ENCODE assay signal across 8 cellular contexts in genomic region chr5:164119806-164120440, GRCh38.
DNase-seq lines count a peak whose midpoint lies in the region; ATAC-seq, FAIRE-seq and TF ChIP-seq lines count a peak whose summit lies in the region.

No MANE protein-coding gene starts in this region.

- H3K9me3 ChIP-seq in CD4-positive, alpha-beta memory T cell (ENCODE audit: control insufficient read depth in 1 of 2, low read length in 2 of 2), result no peaks in the 10 kb centered on the region
- no peaks in the 10 kb centered on the region for H3K9me3 ChIP-seq in colonic mucosa

- TF ChIP-seq CTCF in HFF-Myc (IDR thresholded peaks at IDR 0.05; ENCODE audit: low read depth, low read length, missing control alignments) (no peak), colonic mucosa (IDR thresholded peaks at IDR 0.05) (no peak)

- peak overlapping the region in 1 of 8 donors; percentile 31 for H3K4me3 Mint-ChIP-seq in CD4-positive, alpha-beta memory T cell

- no peaks in the 10 kb centered on the region for H3K36me3 ChIP-seq in CD4-positive, alpha-beta memory T cell (ENCODE audit: insufficient read depth, low read length)
- H3K36me3 ChIP-seq in colonic mucosa, result no peaks in the 10 kb centered on the region

- no peaks in the 10 kb centered on the region for H3K27me3 ChIP-seq in CD4-positive, alpha-beta memory T cell (ENCODE audit: insufficient read depth, low read length)
- H3K27me3 ChIP-seq in colonic mucosa, result no peaks in the 10 kb centered on the region

- no peak overlapping the region for H3K27ac Mint-ChIP-seq in CD4-positive, alpha-beta memory T cell

- H3K9ac ChIP-seq in colonic mucosa (ENCODE audit: low read depth in 2 of 2, low read length in 2 of 2), result no peak overlapping the region

- H3K27ac ChIP-seq in CD4-positive, alpha-beta memory T cell (ENCODE audit: low read depth, low read length), result no peak overlapping the region
- no peak overlapping the region for H3K27ac ChIP-seq in colonic mucosa

- POLR2A ChIA-PET in CD4-positive, alpha-beta memory T cell (lab: Charles Lee; ENCODE audit: partially characterized antibody), result no interaction called here

- H3K9me3 Mint-ChIP-seq in CD4-positive, alpha-beta memory T cell, result peaks cover 0 to 8% (median 3%) of the 10 kb centered on the region in 8 donors

- H3K4me3 ChIP-seq in HFF-Myc (replicated peaks; ENCODE audit: low read depth, low read length), result no peak overlapping the region
- H3K4me3 ChIP-seq in CD4-positive, alpha-beta memory T cell (ENCODE audit: low read length in 2 of 2), result no peak overlapping the region
- no peak overlapping the region for H3K4me3 ChIP-seq in colonic mucosa

- no peaks in the 10 kb centered on the region for H3K4me1 Mint-ChIP-seq in CD4-positive, alpha-beta memory T cell

- ATAC-seq in GM18505 (IDR thresholded peaks at IDR 0.05; ENCODE audit: unreplicated experiment) (peak; percentile 70), HG03460 (IDR thresholded peaks at IDR 0.05; ENCODE audit: unreplicated experiment) (no peak)

- intact Hi-C loops in CD4-positive, alpha-beta memory T cell (cut with micrococcal nuclease), result no loop called here
- intact Hi-C loops in colonic mucosa (cut with DNase I), result no loop called here

- no peak for FAIRE-seq in RCC 7860 (lab: Jason Lieb, UNC)

- H3K4me1 ChIP-seq in CD4-positive, alpha-beta memory T cell (ENCODE audit: insufficient read depth, low read length), result no peaks in the 10 kb centered on the region
- H3K4me1 ChIP-seq in colonic mucosa, result no peaks in the 10 kb centered on the region

- DNase-seq in HFF-Myc (ENCODE audit: extremely low read depth, low read depth) (peak; percentile 53), RCC 7860 (ENCODE audit: low spot score) (peak; percentile 18), kidney glomerular epithelial cell (lab: John Stamatoyannopoulos, UW) (peak; percentile 16), colonic mucosa (no peak)
- no peak for DNase-seq in CD4-positive, alpha-beta memory T cell
- no peak for DNase-seq in activated CD4-positive, alpha-beta T cell treated with anti-CD3 and anti-CD28 coated beads for 4 hours

- no peaks in the 10 kb centered on the region for H3K36me3 Mint-ChIP-seq in CD4-positive, alpha-beta memory T cell

- no peak for TF ChIP-seq POLR2A in GM18505 (IDR thresholded peaks at IDR 0.05; ENCODE audit: borderline replicate concordance, extremely low read depth, insufficient read depth, insufficient read length)

- H3K27me3 Mint-ChIP-seq in CD4-positive, alpha-beta memory T cell, result no peaks in the 10 kb centered on the region

- CTCF ChIA-PET in CD4-positive, alpha-beta memory T cell (lab: Charles Lee; ENCODE audit: partially characterized antibody), result interaction anchor here (0.6 kb wide), 1 partner anchor 91 kb away, joined by 3 read pairs; no protein-coding TSS in a partner anchor

Comparison
In these comparisons a context has a peak if more than half of its experiments do, and no peak if none do; other contexts are left out.
1. DNase-seq: peak in HFF-Myc (single experiment), RCC 7860 (single experiment) and kidney glomerular epithelial cell (single experiment); none in CD4-positive, alpha-beta memory T cell (0 of 5), activated CD4-positive, alpha-beta T cell treated with anti-CD3 and anti-CD28 coated beads for 4 hours (0 of 2) and colonic mucosa (single experiment).